In the genomic region with DNA sequence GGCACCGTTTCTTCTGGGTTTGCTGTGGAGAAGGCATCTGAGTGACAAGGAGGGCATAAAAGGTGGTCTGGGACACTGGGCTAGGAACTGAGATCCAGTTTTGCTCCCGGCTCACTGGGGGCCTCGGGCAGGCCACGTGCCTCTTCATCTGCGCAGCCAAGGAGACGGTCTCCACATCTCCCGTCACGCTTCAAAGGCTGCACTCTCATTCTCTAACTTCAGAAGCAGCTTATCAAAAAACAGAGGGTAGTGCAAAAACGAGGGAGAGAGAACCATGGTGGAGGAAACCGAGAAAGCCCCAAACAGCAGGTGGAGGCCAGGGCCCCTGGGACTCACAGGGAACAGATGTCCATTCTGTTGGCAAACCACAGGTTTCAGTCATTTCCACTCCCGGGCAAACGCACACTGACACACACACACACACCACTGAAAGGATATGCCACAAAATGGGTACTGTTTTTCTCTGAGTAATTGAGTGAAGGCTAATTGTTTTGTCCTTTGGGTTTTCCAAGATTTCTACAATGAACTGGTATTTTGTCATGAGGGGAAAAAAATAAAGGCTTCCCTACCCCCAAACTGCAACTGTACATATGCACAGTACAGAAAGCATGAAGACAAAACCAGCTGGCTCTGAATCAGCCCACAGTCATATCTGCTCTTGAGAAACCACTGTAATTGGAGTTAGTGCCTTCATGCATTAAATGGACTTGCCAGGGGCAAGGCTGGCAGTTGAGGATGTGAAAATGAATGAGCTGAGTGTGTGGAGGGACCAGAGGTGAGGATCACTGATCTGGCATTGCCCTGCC, we compare ENCODE assay signal across 1 cellular context.
TF ChIP-seq lines count a peak whose summit lies in the region.

No MANE protein-coding gene starts in this region.

TF ChIP-seq in GM12878, 131 proteins besides CTCF, POLR2A, EP300 and RAD21 (continued from another document and continues in another):
- TF ChIP-seq, protein P1, sequence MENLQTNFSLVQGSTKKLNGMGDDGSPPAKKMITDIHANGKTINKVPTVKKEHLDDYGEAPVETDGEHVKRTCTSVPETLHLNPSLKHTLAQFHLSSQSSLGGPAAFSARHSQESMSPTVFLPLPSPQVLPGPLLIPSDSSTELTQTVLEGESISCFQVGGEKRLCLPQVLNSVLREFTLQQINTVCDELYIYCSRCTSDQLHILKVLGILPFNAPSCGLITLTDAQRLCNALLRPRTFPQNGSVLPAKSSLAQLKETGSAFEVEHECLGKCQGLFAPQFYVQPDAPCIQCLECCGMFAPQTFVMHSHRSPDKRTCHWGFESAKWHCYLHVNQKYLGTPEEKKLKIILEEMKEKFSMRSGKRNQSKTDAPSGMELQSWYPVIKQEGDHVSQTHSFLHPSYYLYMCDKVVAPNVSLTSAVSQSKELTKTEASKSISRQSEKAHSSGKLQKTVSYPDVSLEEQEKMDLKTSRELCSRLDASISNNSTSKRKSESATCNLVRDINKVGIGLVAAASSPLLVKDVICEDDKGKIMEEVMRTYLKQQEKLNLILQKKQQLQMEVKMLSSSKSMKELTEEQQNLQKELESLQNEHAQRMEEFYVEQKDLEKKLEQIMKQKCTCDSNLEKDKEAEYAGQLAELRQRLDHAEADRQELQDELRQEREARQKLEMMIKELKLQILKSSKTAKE (IDR thresholded peaks at IDR 0.05; ENCODE audit: low read depth, poor library complexity, severe bottlenecking): peak; percentile 72
- TF ChIP-seq, protein P2, sequence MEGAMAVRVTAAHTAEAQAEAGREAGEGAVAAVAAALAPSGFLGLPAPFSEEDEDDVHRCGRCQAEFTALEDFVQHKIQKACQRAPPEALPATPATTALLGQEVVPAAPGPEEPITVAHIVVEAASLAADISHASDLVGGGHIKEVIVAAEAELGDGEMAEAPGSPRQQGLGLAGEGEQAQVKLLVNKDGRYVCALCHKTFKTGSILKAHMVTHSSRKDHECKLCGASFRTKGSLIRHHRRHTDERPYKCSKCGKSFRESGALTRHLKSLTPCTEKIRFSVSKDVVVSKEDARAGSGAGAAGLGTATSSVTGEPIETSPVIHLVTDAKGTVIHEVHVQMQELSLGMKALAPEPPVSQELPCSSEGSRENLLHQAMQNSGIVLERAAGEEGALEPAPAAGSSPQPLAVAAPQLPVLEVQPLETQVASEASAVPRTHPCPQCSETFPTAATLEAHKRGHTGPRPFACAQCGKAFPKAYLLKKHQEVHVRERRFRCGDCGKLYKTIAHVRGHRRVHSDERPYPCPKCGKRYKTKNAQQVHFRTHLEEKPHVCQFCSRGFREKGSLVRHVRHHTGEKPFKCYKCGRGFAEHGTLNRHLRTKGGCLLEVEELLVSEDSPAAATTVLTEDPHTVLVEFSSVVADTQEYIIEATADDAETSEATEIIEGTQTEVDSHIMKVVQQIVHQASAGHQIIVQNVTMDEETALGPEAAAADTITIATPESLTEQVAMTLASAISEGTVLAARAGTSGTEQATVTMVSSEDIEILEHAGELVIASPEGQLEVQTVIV (IDR thresholded peaks at IDR 0.05; ENCODE audit: borderline replicate concordance, partially characterized antibody): no peak
- TF ChIP-seq PAX8 (IDR thresholded peaks at IDR 0.05): peak; percentile 95
- no peak for TF ChIP-seq FOXK2 (IDR thresholded peaks at IDR 0.05)
- TF ChIP-seq, protein P3, sequence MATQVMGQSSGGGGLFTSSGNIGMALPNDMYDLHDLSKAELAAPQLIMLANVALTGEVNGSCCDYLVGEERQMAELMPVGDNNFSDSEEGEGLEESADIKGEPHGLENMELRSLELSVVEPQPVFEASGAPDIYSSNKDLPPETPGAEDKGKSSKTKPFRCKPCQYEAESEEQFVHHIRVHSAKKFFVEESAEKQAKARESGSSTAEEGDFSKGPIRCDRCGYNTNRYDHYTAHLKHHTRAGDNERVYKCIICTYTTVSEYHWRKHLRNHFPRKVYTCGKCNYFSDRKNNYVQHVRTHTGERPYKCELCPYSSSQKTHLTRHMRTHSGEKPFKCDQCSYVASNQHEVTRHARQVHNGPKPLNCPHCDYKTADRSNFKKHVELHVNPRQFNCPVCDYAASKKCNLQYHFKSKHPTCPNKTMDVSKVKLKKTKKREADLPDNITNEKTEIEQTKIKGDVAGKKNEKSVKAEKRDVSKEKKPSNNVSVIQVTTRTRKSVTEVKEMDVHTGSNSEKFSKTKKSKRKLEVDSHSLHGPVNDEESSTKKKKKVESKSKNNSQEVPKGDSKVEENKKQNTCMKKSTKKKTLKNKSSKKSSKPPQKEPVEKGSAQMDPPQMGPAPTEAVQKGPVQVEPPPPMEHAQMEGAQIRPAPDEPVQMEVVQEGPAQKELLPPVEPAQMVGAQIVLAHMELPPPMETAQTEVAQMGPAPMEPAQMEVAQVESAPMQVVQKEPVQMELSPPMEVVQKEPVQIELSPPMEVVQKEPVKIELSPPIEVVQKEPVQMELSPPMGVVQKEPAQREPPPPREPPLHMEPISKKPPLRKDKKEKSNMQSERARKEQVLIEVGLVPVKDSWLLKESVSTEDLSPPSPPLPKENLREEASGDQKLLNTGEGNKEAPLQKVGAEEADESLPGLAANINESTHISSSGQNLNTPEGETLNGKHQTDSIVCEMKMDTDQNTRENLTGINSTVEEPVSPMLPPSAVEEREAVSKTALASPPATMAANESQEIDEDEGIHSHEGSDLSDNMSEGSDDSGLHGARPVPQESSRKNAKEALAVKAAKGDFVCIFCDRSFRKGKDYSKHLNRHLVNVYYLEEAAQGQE (IDR thresholded peaks at IDR 0.05; ENCODE audit: low read depth, low read length): no peak
- TF ChIP-seq HDGF (IDR thresholded peaks at IDR 0.05): no peak
- TF ChIP-seq SUPT20H (IDR thresholded peaks at IDR 0.05; ENCODE audit: borderline replicate concordance, control insufficient read depth, low read depth, low read length): no peak
- TF ChIP-seq FOS (IDR thresholded peaks at IDR 0.05; ENCODE audit: borderline replicate concordance, extremely low read depth, insufficient read length): no peak
- TF ChIP-seq, protein P4, sequence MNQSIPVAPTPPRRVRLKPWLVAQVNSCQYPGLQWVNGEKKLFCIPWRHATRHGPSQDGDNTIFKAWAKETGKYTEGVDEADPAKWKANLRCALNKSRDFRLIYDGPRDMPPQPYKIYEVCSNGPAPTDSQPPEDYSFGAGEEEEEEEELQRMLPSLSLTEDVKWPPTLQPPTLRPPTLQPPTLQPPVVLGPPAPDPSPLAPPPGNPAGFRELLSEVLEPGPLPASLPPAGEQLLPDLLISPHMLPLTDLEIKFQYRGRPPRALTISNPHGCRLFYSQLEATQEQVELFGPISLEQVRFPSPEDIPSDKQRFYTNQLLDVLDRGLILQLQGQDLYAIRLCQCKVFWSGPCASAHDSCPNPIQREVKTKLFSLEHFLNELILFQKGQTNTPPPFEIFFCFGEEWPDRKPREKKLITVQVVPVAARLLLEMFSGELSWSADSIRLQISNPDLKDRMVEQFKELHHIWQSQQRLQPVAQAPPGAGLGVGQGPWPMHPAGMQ (IDR thresholded peaks at IDR 0.05; ENCODE audit: borderline replicate concordance): no peak
- TF ChIP-seq WRNIP1 (IDR thresholded peaks at IDR 0.05; ENCODE audit: borderline replicate concordance, low read depth, low read length): no peak
- no peak for TF ChIP-seq NR2C1 (IDR thresholded peaks at IDR 0.05)
- peak; percentile 78 for TF ChIP-seq MEF2A (IDR thresholded peaks at IDR 0.05; ENCODE audit: insufficient read depth, low read depth, low read length)
- TF ChIP-seq, protein P5, sequence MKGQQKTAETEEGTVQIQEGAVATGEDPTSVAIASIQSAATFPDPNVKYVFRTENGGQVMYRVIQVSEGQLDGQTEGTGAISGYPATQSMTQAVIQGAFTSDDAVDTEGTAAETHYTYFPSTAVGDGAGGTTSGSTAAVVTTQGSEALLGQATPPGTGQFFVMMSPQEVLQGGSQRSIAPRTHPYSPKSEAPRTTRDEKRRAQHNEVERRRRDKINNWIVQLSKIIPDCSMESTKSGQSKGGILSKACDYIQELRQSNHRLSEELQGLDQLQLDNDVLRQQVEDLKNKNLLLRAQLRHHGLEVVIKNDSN (IDR thresholded peaks at IDR 0.05; ENCODE audit: borderline replicate concordance, extremely low read length, insufficient read depth, low read depth, low read length): peak; percentile 71
- TF ChIP-seq, protein P6, sequence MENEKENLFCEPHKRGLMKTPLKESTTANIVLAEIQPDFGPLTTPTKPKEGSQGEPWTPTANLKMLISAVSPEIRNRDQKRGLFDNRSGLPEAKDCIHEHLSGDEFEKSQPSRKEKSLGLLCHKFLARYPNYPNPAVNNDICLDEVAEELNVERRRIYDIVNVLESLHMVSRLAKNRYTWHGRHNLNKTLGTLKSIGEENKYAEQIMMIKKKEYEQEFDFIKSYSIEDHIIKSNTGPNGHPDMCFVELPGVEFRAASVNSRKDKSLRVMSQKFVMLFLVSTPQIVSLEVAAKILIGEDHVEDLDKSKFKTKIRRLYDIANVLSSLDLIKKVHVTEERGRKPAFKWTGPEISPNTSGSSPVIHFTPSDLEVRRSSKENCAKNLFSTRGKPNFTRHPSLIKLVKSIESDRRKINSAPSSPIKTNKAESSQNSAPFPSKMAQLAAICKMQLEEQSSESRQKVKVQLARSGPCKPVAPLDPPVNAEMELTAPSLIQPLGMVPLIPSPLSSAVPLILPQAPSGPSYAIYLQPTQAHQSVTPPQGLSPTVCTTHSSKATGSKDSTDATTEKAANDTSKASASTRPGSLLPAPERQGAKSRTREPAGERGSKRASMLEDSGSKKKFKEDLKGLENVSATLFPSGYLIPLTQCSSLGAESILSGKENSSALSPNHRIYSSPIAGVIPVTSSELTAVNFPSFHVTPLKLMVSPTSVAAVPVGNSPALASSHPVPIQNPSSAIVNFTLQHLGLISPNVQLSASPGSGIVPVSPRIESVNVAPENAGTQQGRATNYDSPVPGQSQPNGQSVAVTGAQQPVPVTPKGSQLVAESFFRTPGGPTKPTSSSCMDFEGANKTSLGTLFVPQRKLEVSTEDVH (IDR thresholded peaks at IDR 0.05; ENCODE audit: low read depth, partially characterized antibody): no peak
- TF ChIP-seq, protein P7, sequence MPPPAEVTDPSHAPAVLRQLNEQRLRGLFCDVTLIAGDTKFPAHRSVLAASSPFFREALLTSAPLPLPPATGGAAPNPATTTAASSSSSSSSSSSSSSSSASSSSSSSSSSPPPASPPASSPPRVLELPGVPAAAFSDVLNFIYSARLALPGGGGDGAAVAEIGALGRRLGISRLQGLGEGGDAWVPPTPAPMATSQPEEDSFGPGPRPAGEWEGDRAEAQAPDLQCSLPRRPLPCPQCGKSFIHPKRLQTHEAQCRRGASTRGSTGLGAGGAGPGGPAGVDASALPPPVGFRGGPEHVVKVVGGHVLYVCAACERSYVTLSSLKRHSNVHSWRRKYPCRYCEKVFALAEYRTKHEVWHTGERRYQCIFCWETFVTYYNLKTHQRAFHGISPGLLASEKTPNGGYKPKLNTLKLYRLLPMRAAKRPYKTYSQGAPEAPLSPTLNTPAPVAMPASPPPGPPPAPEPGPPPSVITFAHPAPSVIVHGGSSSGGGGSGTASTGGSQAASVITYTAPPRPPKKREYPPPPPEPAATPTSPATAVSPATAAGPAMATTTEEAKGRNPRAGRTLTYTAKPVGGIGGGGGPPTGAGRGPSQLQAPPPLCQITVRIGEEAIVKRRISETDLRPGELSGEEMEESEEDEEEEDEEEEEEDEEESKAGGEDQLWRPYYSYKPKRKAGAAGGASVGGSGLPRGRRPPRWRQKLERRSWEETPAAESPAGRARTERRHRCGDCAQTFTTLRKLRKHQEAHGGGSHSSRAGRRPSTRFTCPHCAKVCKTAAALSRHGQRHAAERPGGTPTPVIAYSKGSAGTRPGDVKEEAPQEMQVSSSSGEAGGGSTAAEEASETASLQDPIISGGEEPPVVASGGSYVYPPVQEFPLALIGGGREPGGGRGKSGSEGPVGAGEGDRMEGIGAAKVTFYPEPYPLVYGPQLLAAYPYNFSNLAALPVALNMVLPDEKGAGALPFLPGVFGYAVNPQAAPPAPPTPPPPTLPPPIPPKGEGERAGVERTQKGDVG (CRISPR knock-in tag; IDR thresholded peaks at IDR 0.05): no peak
- TF ChIP-seq SIX5 (IDR thresholded peaks at IDR 0.05; ENCODE audit: low read depth, low read length, severe bottlenecking): no peak
- no peak for TF ChIP-seq RBBP5 (conservative IDR thresholded peaks at IDR 0.05)
- no peak for TF ChIP-seq CEBPB (IDR thresholded peaks at IDR 0.05; ENCODE audit: borderline replicate concordance in 1 of 2, low read depth in 2 of 2, low read length in 2 of 2)
- peak in 1 of 2 experiments; percentile 64; a peak in 1 of 4 replicates for TF ChIP-seq ETV6 (conservative IDR thresholded peaks at IDR 0.05 in 1 of 2, IDR thresholded peaks at IDR 0.05 in 1 of 2; ENCODE audit: borderline replicate concordance in 1 of 2, low read depth in 1 of 2)
- TF ChIP-seq GATAD2B (conservative IDR thresholded peaks at IDR 0.05; ENCODE audit: low read depth): peak; percentile 72; the same call in 1 of the 2 replicates
- peak; percentile 64; the same call in 1 of the 2 replicates for TF ChIP-seq TCF7 (IDR thresholded peaks at IDR 0.05; ENCODE audit: borderline replicate concordance)
- TF ChIP-seq ASH2L (IDR thresholded peaks at IDR 0.05; ENCODE audit: borderline replicate concordance, low read depth): no peak
- TF ChIP-seq, protein P8, sequence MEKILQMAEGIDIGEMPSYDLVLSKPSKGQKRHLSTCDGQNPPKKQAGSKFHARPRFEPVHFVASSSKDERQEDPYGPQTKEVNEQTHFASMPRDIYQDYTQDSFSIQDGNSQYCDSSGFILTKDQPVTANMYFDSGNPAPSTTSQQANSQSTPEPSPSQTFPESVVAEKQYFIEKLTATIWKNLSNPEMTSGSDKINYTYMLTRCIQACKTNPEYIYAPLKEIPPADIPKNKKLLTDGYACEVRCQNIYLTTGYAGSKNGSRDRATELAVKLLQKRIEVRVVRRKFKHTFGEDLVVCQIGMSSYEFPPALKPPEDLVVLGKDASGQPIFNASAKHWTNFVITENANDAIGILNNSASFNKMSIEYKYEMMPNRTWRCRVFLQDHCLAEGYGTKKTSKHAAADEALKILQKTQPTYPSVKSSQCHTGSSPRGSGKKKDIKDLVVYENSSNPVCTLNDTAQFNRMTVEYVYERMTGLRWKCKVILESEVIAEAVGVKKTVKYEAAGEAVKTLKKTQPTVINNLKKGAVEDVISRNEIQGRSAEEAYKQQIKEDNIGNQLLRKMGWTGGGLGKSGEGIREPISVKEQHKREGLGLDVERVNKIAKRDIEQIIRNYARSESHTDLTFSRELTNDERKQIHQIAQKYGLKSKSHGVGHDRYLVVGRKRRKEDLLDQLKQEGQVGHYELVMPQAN (conservative IDR thresholded peaks at IDR 0.05): no peak
- 0 out of 3 replicates have a peak, but pooled peaks of 1 of the 2 experiments have one; percentile 28 for TF ChIP-seq EGR1 (IDR thresholded peaks at IDR 0.05; ENCODE audit: borderline replicate concordance in 1 of 2, low read depth in 2 of 2, low read length in 2 of 2)
- TF ChIP-seq, protein P9, sequence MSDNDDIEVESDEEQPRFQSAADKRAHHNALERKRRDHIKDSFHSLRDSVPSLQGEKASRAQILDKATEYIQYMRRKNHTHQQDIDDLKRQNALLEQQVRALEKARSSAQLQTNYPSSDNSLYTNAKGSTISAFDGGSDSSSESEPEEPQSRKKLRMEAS (IDR thresholded peaks at IDR 0.05; ENCODE audit: low read depth, low read length): peak; percentile 79; the same call in 1 of the 2 replicates
- TF ChIP-seq CREM (IDR thresholded peaks at IDR 0.05; ENCODE audit: low read depth): peak; percentile 46
- TF ChIP-seq, protein P10, sequence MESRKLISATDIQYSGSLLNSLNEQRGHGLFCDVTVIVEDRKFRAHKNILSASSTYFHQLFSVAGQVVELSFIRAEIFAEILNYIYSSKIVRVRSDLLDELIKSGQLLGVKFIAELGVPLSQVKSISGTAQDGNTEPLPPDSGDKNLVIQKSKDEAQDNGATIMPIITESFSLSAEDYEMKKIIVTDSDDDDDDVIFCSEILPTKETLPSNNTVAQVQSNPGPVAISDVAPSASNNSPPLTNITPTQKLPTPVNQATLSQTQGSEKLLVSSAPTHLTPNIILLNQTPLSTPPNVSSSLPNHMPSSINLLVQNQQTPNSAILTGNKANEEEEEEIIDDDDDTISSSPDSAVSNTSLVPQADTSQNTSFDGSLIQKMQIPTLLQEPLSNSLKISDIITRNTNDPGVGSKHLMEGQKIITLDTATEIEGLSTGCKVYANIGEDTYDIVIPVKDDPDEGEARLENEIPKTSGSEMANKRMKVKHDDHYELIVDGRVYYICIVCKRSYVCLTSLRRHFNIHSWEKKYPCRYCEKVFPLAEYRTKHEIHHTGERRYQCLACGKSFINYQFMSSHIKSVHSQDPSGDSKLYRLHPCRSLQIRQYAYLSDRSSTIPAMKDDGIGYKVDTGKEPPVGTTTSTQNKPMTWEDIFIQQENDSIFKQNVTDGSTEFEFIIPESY (IDR thresholded peaks at IDR 0.05): no peak
